19 cellular contexts compared by ENCODE assay signal in the genomic region with DNA sequence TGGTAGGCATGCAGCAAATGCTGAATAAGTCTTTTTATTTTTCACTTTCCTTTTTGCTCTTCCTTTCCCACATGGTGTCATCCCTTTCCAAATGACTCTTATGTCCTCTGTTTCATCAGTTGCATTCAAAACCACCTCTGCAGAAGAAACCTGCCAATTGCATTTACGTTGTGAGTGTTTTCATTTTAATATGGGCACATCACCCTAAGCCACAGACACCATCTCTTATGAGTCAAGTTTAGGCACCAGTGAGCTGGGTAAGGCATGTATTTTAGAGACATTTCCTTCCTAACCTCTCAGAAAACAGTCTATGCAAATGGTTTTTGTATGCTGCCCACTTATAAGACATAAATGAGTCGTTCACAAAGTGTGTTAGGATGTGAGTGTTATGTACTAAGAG.
"Had no signal": no experiment of that assay in that cellular context is flagged by ENCODE, and none has a peak within 500 bp of the region (broad histone marks: within the 10 kb centered on the region; RNA-seq: fewer than 3 reads in every experiment).

No MANE protein-coding gene starts in this region.

- H3K36me3 ChIP-seq: esophagus muscularis mucosa, gastrocnemius medialis, neutrophil, suprapubic skin, thyroid gland, upper lobe of right lung, vagina had no signal

- H3K4me1 Mint-ChIP-seq: naive thymus-derived CD4-positive, alpha-beta T cell had no signal

- H3K9me3 ChIP-seq: esophagus muscularis mucosa, gastrocnemius medialis, neutrophil, psoas muscle, suprapubic skin, thyroid gland, upper lobe of right lung, vagina had no signal

- ATAC-seq: effector memory CD8-positive, alpha-beta T cell; gastrocnemius medialis; naive thymus-derived CD4-positive, alpha-beta T cell; psoas muscle; sciatic nerve; upper lobe of right lung had no signal

- H3K36me3 Mint-ChIP-seq: naive thymus-derived CD4-positive, alpha-beta T cell had no signal

- H3K27ac ChIP-seq: epithelial cell of prostate, esophagus muscularis mucosa, gastrocnemius medialis, neutrophil, psoas muscle, skin epidermis, suprapubic skin, thyroid gland, upper lobe of right lung, vagina had no signal

- H3K4me3 ChIP-seq: esophagus muscularis mucosa, gastrocnemius medialis, psoas muscle, skin epidermis, suprapubic skin, thyroid gland, upper lobe of right lung, vagina had no signal

- H3K4me3 Mint-ChIP-seq: dendritic cell treated with granulocyte-macrophage colony-stimulating factor and Interleukin-4, amounts not matched to agents 40 ng/mL and 50 ng/mL, for 4 days; effector memory CD8-positive, alpha-beta T cell; naive thymus-derived CD4-positive, alpha-beta T cell had no signal

- H3K27ac Mint-ChIP-seq: dendritic cell treated with granulocyte-macrophage colony-stimulating factor and Interleukin-4, amounts not matched to agents 40 ng/mL and 50 ng/mL, for 4 days; effector memory CD8-positive, alpha-beta T cell; naive thymus-derived CD4-positive, alpha-beta T cell had no signal

- FAIRE-seq: colon had no signal

- H3K27me3 ChIP-seq: esophagus muscularis mucosa, gastrocnemius medialis, neutrophil, suprapubic skin, thyroid gland, upper lobe of right lung, vagina had no signal

- H3K27me3 Mint-ChIP-seq: dendritic cell treated with granulocyte-macrophage colony-stimulating factor and Interleukin-4, amounts not matched to agents 40 ng/mL and 50 ng/mL, for 4 days; effector memory CD8-positive, alpha-beta T cell had no signal

- DNase-seq: effector memory CD8-positive, alpha-beta T cell; gastrocnemius medialis; naive thymus-derived CD4-positive, alpha-beta T cell; psoas muscle; retina; stimulated activated CD4-positive, alpha-beta T cell treated with anti-CD3 and anti-CD28 coated beads, Interleukin-2, amount 100 ng/mL, for 24 hours; stimulated activated CD4-positive, alpha-beta T cell treated with anti-CD3 and anti-CD28 coated beads, Interleukin-4, amount 100 ng/mL, for 4 hours; stimulated activated naive CD4-positive, alpha-beta T cell; thyroid gland; upper lobe of right lung had no signal
